9 cellular contexts compared by ENCODE assay signal in the genomic region with DNA sequence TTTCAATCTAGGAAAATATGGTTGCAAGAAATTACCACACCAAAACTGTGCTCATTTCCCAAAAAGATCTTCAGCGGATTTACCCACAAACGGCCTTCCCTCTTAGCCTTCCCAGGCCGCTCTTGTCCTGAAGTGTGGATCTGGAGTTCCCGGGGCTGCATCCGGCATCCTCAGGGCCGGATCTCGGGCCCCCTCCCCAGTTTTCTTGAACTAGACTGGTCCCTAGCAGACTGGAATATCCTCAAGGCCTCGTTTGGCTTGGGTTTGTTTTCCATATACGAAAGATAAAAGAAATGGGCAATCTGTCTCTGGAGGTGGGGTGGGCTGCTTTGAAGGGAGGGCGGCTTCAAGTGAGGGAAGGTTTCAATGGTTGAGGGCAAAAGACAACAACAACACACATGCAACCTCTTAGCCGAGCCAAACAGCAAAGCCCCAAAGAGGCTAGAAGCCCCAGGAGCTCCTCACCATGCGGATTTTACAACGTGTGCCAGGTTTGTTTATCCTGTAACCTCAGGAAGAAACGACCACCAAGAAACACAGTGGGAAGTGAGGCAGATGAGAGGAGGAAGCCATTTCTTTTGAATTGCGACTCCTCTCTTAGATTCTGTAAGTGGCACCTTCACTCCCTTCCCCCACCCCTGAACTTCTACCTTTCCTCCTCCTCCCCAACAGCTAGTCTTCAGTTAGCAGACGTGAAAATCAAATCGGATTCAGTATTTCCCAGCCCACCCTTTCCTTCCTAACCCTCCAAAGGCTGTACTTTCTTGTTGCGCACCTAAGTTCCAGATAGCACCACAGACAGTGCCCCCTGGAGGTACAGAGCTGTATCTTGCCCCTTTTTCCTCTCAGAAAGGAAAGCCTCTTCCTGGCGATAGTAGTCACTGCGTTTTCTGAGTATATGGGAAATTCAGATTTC. TPM values are rescaled to one million over a fixed set of nuclear protein-coding genes. Genes with fewer than 3 reads are reported as not detected.
A peak's percentile ranks its signal among the peaks of the same experiment; 100 is the strongest.
DNase-seq lines count a peak whose midpoint lies in the region; ATAC-seq and TF ChIP-seq lines count a peak whose summit lies in the region.
"Had no signal": no experiment of that assay in that cellular context is flagged by ENCODE, and none has a peak within 500 bp of the region (broad histone marks: within the 10 kb centered on the region; RNA-seq: fewer than 3 reads in every experiment).

No MANE protein-coding gene starts in this region.

- peak; percentile 67 for ATAC-seq in GM19463 (IDR thresholded peaks at IDR 0.05; ENCODE audit: unreplicated experiment)

- no peaks in the 10 kb centered on the region for H3K9me3 ChIP-seq in BE2C
- H3K9me3 ChIP-seq in GM23248 (ENCODE audit: low read depth), result no peaks in the 10 kb centered on the region

- in situ Hi-C loops in GM23248 (cut with MboI), result no loop called here

- TF ChIP-seq RAD21 in Ishikawa (IDR thresholded peaks at IDR 0.05; ENCODE audit: low read depth), result peak; percentile 42

- H3K79me2 ChIP-seq in GM23248 (ENCODE audit: insufficient read depth), result no peaks in the 10 kb centered on the region

- H3K4me1 ChIP-seq in BE2C (no peaks in the 10 kb centered on the region), GM23248 (ENCODE audit: insufficient read depth) (no peaks in the 10 kb centered on the region)

- H3K4me3 ChIP-seq in BE2C (ENCODE audit: low read depth, low read length) (no peak overlapping the region), fibroblast of mammary gland (ENCODE audit: control insufficient read depth, low read depth, low read length) (no peak overlapping the region), GM23248 (no peak overlapping the region), foreskin fibroblast (ENCODE audit: low read depth in 1 of 2, low read length in 2 of 2) (no peak overlapping the region)

- TF ChIP-seq EP300 in Ishikawa (IDR thresholded peaks at IDR 0.05; ENCODE audit: borderline replicate concordance), result no peak

- TF ChIP-seq CTCF in BE2C (IDR thresholded peaks at IDR 0.05; ENCODE audit: low read depth, low read length) (peak; percentile 75), fibroblast of mammary gland (conservative IDR thresholded peaks at IDR 0.05; ENCODE audit: control insufficient read depth, insufficient read depth, low read depth, low read length) (peak; percentile 36), foreskin fibroblast (IDR thresholded peaks at IDR 0.05; ENCODE audit: low read depth, low read length) (no peak)

- no peaks in the 10 kb centered on the region for H4K20me1 ChIP-seq in GM23248 (ENCODE audit: insufficient read depth)

- DNase-seq in BE2C (no peak), fibroblast of mammary gland (ENCODE audit: low read depth) (no peak), GM23248 (no peak), foreskin fibroblast (no peak), Kasumi-1 (lab: John Stamatoyannopoulos, UW) (no peak), NOMO-1 treated with dmso at 0.1 percent for 144 hours (lab: John Stamatoyannopoulos, UW; ENCODE audit: unreplicated experiment) (no peak)
- DNase-seq: stimulated activated CD4-positive, alpha-beta T cell treated with anti-CD3 and anti-CD28 coated beads, Interleukin-2, amount 100 ng/mL, for 48 hours had no signal

- H3K36me3 ChIP-seq in BE2C, result no peaks in the 10 kb centered on the region
- no peaks in the 10 kb centered on the region for H3K36me3 ChIP-seq in GM23248 (ENCODE audit: low read depth)

- no peak overlapping the region for H3K9ac ChIP-seq in GM23248

- no peak overlapping the region for H3K4me2 ChIP-seq in GM23248 (ENCODE audit: unreplicated experiment)

- 87% methylated on average over 20 of the region's 20 CpGs for WGBS in GM23248 (ENCODE audit: low coverage in 1 of 2, low lambda C conversion rate in 2 of 2, missing lambda C conversion rate in 2 of 2), 2 experiments

- no peaks in the 10 kb centered on the region for H3F3A ChIP-seq in GM23248 (ENCODE audit: insufficient read depth)

- no peak overlapping the region for H3K27ac ChIP-seq in GM23248

- H3K27me3 ChIP-seq in BE2C, result peaks cover 10% of the 10 kb centered on the region
- H3K27me3 ChIP-seq in GM23248 (replicated peaks; ENCODE audit: insufficient read depth), result no peaks in the 10 kb centered on the region

- H2AFZ ChIP-seq in GM23248, result no peak overlapping the region

- no peaks in the 10 kb centered on the region for H3K9me2 ChIP-seq in GM23248 (ENCODE audit: insufficient read depth)

TF ChIP-seq in Ishikawa, 13 proteins besides CTCF, POLR2A, EP300 and RAD21:
- TF ChIP-seq NFIC (IDR thresholded peaks at IDR 0.05), result no peak
- TF ChIP-seq TEAD4 (IDR thresholded peaks at IDR 0.05), result no peak
- TF ChIP-seq USF1 (IDR thresholded peaks at IDR 0.05), result no peak
- TF ChIP-seq, protein P1, sequence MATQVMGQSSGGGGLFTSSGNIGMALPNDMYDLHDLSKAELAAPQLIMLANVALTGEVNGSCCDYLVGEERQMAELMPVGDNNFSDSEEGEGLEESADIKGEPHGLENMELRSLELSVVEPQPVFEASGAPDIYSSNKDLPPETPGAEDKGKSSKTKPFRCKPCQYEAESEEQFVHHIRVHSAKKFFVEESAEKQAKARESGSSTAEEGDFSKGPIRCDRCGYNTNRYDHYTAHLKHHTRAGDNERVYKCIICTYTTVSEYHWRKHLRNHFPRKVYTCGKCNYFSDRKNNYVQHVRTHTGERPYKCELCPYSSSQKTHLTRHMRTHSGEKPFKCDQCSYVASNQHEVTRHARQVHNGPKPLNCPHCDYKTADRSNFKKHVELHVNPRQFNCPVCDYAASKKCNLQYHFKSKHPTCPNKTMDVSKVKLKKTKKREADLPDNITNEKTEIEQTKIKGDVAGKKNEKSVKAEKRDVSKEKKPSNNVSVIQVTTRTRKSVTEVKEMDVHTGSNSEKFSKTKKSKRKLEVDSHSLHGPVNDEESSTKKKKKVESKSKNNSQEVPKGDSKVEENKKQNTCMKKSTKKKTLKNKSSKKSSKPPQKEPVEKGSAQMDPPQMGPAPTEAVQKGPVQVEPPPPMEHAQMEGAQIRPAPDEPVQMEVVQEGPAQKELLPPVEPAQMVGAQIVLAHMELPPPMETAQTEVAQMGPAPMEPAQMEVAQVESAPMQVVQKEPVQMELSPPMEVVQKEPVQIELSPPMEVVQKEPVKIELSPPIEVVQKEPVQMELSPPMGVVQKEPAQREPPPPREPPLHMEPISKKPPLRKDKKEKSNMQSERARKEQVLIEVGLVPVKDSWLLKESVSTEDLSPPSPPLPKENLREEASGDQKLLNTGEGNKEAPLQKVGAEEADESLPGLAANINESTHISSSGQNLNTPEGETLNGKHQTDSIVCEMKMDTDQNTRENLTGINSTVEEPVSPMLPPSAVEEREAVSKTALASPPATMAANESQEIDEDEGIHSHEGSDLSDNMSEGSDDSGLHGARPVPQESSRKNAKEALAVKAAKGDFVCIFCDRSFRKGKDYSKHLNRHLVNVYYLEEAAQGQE (IDR thresholded peaks at IDR 0.05; ENCODE audit: low read depth), result no peak
- TF ChIP-seq EGR1 (IDR thresholded peaks at IDR 0.05), result no peak
- no peak for TF ChIP-seq TAF1 (IDR thresholded peaks at IDR 0.05; ENCODE audit: low read depth)
- TF ChIP-seq CEBPB (IDR thresholded peaks at IDR 0.05), result no peak
- TF ChIP-seq FOXM1 (IDR thresholded peaks at IDR 0.05; ENCODE audit: borderline replicate concordance, low read depth), result no peak
- no peak for TF ChIP-seq TCF12 (IDR thresholded peaks at IDR 0.05; ENCODE audit: low read depth)
- no peak for TF ChIP-seq YY1 (IDR thresholded peaks at IDR 0.05; ENCODE audit: low read depth)
- no peak for TF ChIP-seq ZBTB7A (IDR thresholded peaks at IDR 0.05; ENCODE audit: low read depth)
- TF ChIP-seq, protein P2, sequence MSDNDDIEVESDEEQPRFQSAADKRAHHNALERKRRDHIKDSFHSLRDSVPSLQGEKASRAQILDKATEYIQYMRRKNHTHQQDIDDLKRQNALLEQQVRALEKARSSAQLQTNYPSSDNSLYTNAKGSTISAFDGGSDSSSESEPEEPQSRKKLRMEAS (IDR thresholded peaks at IDR 0.05), result no peak
- no peak for TF ChIP-seq CREB1 (IDR thresholded peaks at IDR 0.05; ENCODE audit: low read depth)

RNA-seq across cellular contexts. Expression of gene MYF6, which starts 2.6 kb away (rescaled TPM):
- polyA plus RNA-seq in BE2C (2012; ENCODE audit: insufficient read depth, insufficient read length, low read depth), result not detected
- not detected in 2 replicates for total RNA-seq in GM23248 (2014; rRNA removed; shearing (Covaris generic))
- polyA plus RNA-seq in GM23248 (2016; fragmentation: Nextera tagmentation; extraction: Ambion mirVana), result not detected in 2 replicates

RNA-seq across cellular contexts. Expression of gene MYF5, which starts 6.6 kb away (rescaled TPM):
- polyA plus RNA-seq in BE2C (2012; ENCODE audit: insufficient read depth, insufficient read length, low read depth), result not detected
- not detected in 2 replicates for total RNA-seq in GM23248 (2014; rRNA removed; shearing (Covaris generic))
- polyA plus RNA-seq in GM23248 (2016; fragmentation: Nextera tagmentation; extraction: Ambion mirVana), result not detected in 2 replicates
